In genomic region chr1:113216664-113217063, GRCh38 we compare ENCODE assay signal across 1 cellular context.
TF ChIP-seq lines count a peak whose summit lies in the region.

No MANE protein-coding gene starts in this region.

TF ChIP-seq in K562, 482 proteins besides CTCF, POLR2A, EP300 and RAD21:
- TF ChIP-seq, protein P1, sequence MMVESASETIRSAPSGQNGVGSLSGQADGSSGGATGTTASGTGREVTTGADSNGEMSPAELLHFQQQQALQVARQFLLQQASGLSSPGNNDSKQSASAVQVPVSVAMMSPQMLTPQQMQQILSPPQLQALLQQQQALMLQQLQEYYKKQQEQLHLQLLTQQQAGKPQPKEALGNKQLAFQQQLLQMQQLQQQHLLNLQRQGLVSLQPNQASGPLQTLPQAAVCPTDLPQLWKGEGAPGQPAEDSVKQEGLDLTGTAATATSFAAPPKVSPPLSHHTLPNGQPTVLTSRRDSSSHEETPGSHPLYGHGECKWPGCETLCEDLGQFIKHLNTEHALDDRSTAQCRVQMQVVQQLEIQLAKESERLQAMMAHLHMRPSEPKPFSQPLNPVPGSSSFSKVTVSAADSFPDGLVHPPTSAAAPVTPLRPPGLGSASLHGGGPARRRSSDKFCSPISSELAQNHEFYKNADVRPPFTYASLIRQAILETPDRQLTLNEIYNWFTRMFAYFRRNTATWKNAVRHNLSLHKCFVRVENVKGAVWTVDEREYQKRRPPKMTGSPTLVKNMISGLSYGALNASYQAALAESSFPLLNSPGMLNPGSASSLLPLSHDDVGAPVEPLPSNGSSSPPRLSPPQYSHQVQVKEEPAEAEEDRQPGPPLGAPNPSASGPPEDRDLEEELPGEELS (CRISPR knock-in tag; IDR thresholded peaks at IDR 0.05; ENCODE audit: borderline replicate concordance): no peak
- TF ChIP-seq TCF7L2 (IDR thresholded peaks at IDR 0.05; ENCODE audit: low read depth, low read length) (no peak), NFXL1 (CRISPR knock-in tag; IDR thresholded peaks at IDR 0.05) (no peak), GABPB1 (CRISPR knock-in tag; IDR thresholded peaks at IDR 0.05) (no peak), ZNF695 (CRISPR knock-in tag; IDR thresholded peaks at IDR 0.05) (no peak), ZBTB12 (CRISPR knock-in tag; IDR thresholded peaks at IDR 0.05) (no peak), FOXA3 (CRISPR knock-in tag; conservative IDR thresholded peaks at IDR 0.05 in 1 of 2, IDR thresholded peaks at IDR 0.05 in 1 of 2) (no peak)
- TF ChIP-seq, protein P2, sequence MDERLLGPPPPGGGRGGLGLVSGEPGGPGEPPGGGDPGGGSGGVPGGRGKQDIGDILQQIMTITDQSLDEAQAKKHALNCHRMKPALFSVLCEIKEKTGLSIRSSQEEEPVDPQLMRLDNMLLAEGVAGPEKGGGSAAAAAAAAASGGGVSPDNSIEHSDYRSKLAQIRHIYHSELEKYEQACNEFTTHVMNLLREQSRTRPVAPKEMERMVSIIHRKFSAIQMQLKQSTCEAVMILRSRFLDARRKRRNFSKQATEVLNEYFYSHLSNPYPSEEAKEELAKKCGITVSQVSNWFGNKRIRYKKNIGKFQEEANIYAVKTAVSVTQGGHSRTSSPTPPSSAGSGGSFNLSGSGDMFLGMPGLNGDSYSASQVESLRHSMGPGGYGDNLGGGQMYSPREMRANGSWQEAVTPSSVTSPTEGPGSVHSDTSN (CRISPR knock-in tag; IDR thresholded peaks at IDR 0.05; ENCODE audit: low read depth): no peak
- TF ChIP-seq, protein P2 (tag; conservative IDR thresholded peaks at IDR 0.05; ENCODE audit: low read depth): no peak
